18 cellular contexts compared by ENCODE assay signal in the genomic region with DNA sequence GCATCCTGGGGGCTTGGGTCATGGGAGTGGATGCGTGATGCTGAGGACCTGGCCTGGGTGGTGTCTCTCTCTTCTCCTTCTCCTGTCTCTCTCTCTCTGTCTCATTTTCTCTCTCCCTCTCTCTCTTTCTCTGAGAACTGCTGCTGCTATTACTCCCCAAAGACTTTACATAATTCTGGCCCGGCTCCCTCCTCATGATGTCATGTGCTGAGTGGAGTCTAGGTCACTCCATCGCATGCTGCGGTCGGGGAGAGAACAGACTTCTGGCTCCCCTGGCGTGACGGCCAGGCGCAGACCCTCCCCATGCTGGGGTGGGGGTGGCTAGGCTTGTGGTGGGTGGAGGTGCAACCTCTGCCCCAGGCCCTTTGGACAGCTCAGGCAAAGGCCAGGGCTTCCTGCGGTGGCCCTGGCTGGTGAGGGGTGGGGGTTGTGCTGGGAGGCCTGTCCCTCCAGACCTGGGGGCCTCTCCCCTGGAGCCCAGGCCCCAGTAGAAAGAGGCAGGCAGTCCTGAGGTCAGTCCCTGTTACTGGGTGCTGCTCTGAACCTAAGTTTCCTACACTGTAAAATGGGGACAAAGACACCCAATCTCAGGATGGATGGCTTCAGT. TPM values are rescaled to one million over a fixed set of nuclear protein-coding genes. Genes with fewer than 3 reads are reported as not detected.
DNase-seq lines count a peak whose midpoint lies in the region; ATAC-seq and TF ChIP-seq lines count a peak whose summit lies in the region.
"Had no signal": no experiment of that assay in that cellular context is flagged by ENCODE, and none has a peak within 500 bp of the region (broad histone marks: within the 10 kb centered on the region; RNA-seq: fewer than 3 reads in every experiment).

No MANE protein-coding gene starts in this region.

- H3K4me3 ChIP-seq in heart left ventricle = no peak overlapping the region
- H3K4me3 ChIP-seq: A549, HAP-1, tibial nerve had no signal

- intact Hi-C loops in heart left ventricle (cut with DNase I) = no loop called here
- intact Hi-C loops in posterior vena cava (cut with DNase I) = no loop called here

- H3K27me3 Mint-ChIP-seq in natural killer cell treated with Interleukin-12 subunit alpha and Interleukin-12 subunit beta and Interleukin-15 and Interleukin-18, amount 100 ng/mL, for 72 hours = peaks cover 12 to 20% of the 10 kb centered on the region in 2 donors

- H3K27me3 ChIP-seq in heart left ventricle = peaks cover 0 to 7% (median 0%) of the 10 kb centered on the region in 9 donors
- H3K27me3 ChIP-seq: tibial nerve had no signal

- H3K27ac ChIP-seq in heart left ventricle = peak overlapping the region in 7 of 12 donors; percentile 29 to 64 (median 45)
- H3K27ac ChIP-seq: A549 had no signal

- H3K27ac Mint-ChIP-seq in natural killer cell treated with Interleukin-12 subunit alpha and Interleukin-12 subunit beta and Interleukin-15 and Interleukin-18, amount 100 ng/mL, for 72 hours = no peak overlapping the region
- H3K27ac Mint-ChIP-seq: natural killer cell had no signal

- TF ChIP-seq CTCF in AG09319 (IDR thresholded peaks at IDR 0.05; ENCODE audit: low read depth, low read length) (no peak), heart left ventricle (IDR thresholded peaks at IDR 0.05) (no peak)

- no peaks in the 10 kb centered on the region for H3K36me3 Mint-ChIP-seq in natural killer cell treated with Interleukin-12 subunit alpha and Interleukin-12 subunit beta and Interleukin-15 and Interleukin-18, amount 100 ng/mL, for 72 hours
- H3K36me3 Mint-ChIP-seq: natural killer cell had no signal

- peaks cover 0 to 52% (median 21%) of the 10 kb centered on the region in 12 donors for H3K4me1 ChIP-seq in heart left ventricle
- H3K4me1 ChIP-seq: A549, HAP-1 had no signal

- DNase-seq in AG09319 (ENCODE audit: extremely low read depth, low read depth) (peak; percentile 22), astrocyte of the hippocampus (ENCODE audit: low read depth, low spot score) (peak; percentile 41), heart left ventricle (peak in 4 of 5 donors; percentile 75 to 85 (median 79)), posterior vena cava (ENCODE audit: low spot score) (peak; percentile 88), NOMO-1 treated with dmso at 0.1 percent for 144 hours (lab: John Stamatoyannopoulos, UW; ENCODE audit: unreplicated experiment) (no peak)
- no peak for DNase-seq in stimulated activated CD4-positive, alpha-beta T cell treated with anti-CD3 and anti-CD28 coated beads, Interleukin-2, amount 100 ng/mL, for 48 hours
- no peak for DNase-seq in natural killer cell treated with Interleukin-12 subunit alpha and Interleukin-12 subunit beta and Interleukin-15 and Interleukin-18, amount 100 ng/mL, for 72 hours (ENCODE audit: low spot score)
- DNase-seq: GDM1; natural killer cell; NCI-H774; retina; stimulated activated CD4-positive, alpha-beta T cell treated with anti-CD3 and anti-CD28 coated beads, Interleukin-4, amount 100 ng/mL, for 24 hours had no signal

- no peak overlapping the region for H3K4me3 Mint-ChIP-seq in natural killer cell treated with Interleukin-12 subunit alpha and Interleukin-12 subunit beta and Interleukin-15 and Interleukin-18, amount 100 ng/mL, for 72 hours
- H3K4me3 Mint-ChIP-seq: natural killer cell had no signal

- H3K9me3 Mint-ChIP-seq in natural killer cell treated with Interleukin-12 subunit alpha and Interleukin-12 subunit beta and Interleukin-15 and Interleukin-18, amount 100 ng/mL, for 72 hours = no peaks in the 10 kb centered on the region
- H3K9me3 Mint-ChIP-seq: natural killer cell had no signal

- ATAC-seq in heart left ventricle (peak; percentile 53 to 77 (median 72)), GM19351 (IDR thresholded peaks at IDR 0.05; ENCODE audit: unreplicated experiment) (no peak)
- no peak for ATAC-seq in natural killer cell treated with Interleukin-12 subunit alpha and Interleukin-12 subunit beta and Interleukin-15 and Interleukin-18, amount 100 ng/mL, for 72 hours
- ATAC-seq: A549, natural killer cell had no signal

- H3K9me3 ChIP-seq in heart left ventricle = no peaks in the 10 kb centered on the region
- H3K9me3 ChIP-seq: A549, HAP-1, tibial nerve had no signal

- WGBS in heart left ventricle, 4 donors = 34 to 42% (median 39%) methylated on average over 9 of the region's 9 CpGs

- no peak for TF ChIP-seq POLR2A in heart left ventricle (IDR thresholded peaks at IDR 0.05)

- H3K4me1 Mint-ChIP-seq in natural killer cell treated with Interleukin-12 subunit alpha and Interleukin-12 subunit beta and Interleukin-15 and Interleukin-18, amount 100 ng/mL, for 72 hours (ENCODE audit: low read depth in 2 of 2) = no peaks in the 10 kb centered on the region
- H3K4me1 Mint-ChIP-seq: natural killer cell had no signal

- H3K36me3 ChIP-seq in heart left ventricle = peaks cover 0 to 4% (median 0%) of the 10 kb centered on the region in 9 donors
- H3K36me3 ChIP-seq: HAP-1, tibial nerve had no signal

RNA-seq across cellular contexts. Expression of gene FGF18, which starts 26.6 kb away (rescaled TPM):
- 10 to 100 TPM in 7 of 9 donors, 1 to 10 TPM in 2; 6.8 to 63.0 (median 23.1) TPM for total RNA-seq in heart left ventricle
- 1 to 10 TPM; 3.4 to 5.5 TPM for polyA plus RNA-seq in heart left ventricle
- total RNA-seq in posterior vena cava = 10 to 100 TPM in 1 of 2 donors, 1 to 10 TPM in 1; 6.6 to 11.5 TPM
- under 1 TPM in 1 of 2 donors, not detected in 1; 0.28 TPM for total RNA-seq in natural killer cell treated with Interleukin-12 subunit alpha and Interleukin-12 subunit beta and Interleukin-15 and Interleukin-18, amount 100 ng/mL, for 72 hours
- total RNA-seq: dermis microvascular lymphatic vessel endothelial cell had no signal
- polyA plus RNA-seq: liver had no signal

RNA-seq across cellular contexts. Expression of gene NPM1, which starts 58.4 kb away (rescaled TPM):
- 100 to 1,000 TPM; 240 to 569 (median 442) TPM for total RNA-seq in heart left ventricle
- polyA plus RNA-seq in heart left ventricle = 1,000 to 10,000 TPM in 1 of 2 donors, 100 to 1,000 TPM in 1; 417 to 1,458 TPM
- total RNA-seq in posterior vena cava = 100 to 1,000 TPM; 500 to 508 TPM
- total RNA-seq in natural killer cell treated with Interleukin-12 subunit alpha and Interleukin-12 subunit beta and Interleukin-15 and Interleukin-18, amount 100 ng/mL, for 72 hours = 1,000 to 10,000 TPM; 1,349 to 2,333 TPM

Comparison
In these comparisons a context has a peak if more than half of its experiments do, and no peak if none do; other contexts are left out.
1. DNase-seq: peak in AG09319 (single experiment), astrocyte of the hippocampus (single experiment), heart left ventricle (4 of 5) and posterior vena cava (single experiment); none in NOMO-1 treated with dmso at 0.1 percent for 144 hours (single experiment), stimulated activated CD4-positive, alpha-beta T cell treated with anti-CD3 and anti-CD28 coated beads, Interleukin-2, amount 100 ng/mL, for 48 hours (0 of 2) and natural killer cell treated with Interleukin-12 subunit alpha and Interleukin-12 subunit beta and Interleukin-15 and Interleukin-18, amount 100 ng/mL, for 72 hours (single experiment).
2. ATAC-seq: peak in heart left ventricle (4 of 4); none in GM19351 (single experiment) and natural killer cell treated with Interleukin-12 subunit alpha and Interleukin-12 subunit beta and Interleukin-15 and Interleukin-18, amount 100 ng/mL, for 72 hours (0 of 2).
3. RNA of gene FGF18, which starts 26.6 kb away (total RNA-seq): 6.8 to 63.0 TPM in heart left ventricle and 6.6 to 11.5 TPM in posterior vena cava; 0.28 TPM in natural killer cell treated with Interleukin-12 subunit alpha and Interleukin-12 subunit beta and Interleukin-15 and Interleukin-18, amount 100 ng/mL, for 72 hours; every median in the first group is over 4 times any median in the second.